ENCODE assay signal across 1 cellular context in genomic region chr6:43176423-43176786, GRCh38.
TF ChIP-seq lines count a peak whose summit lies in the region.

No MANE protein-coding gene starts in this region.

TF ChIP-seq in liver, 16 proteins besides CTCF, POLR2A, EP300 and RAD21:
- TF ChIP-seq ZBTB33 (IDR thresholded peaks at IDR 0.05) (no peak), HNF4G (IDR thresholded peaks at IDR 0.05) (no peak), HNF4A (conservative IDR thresholded peaks at IDR 0.05) (no peak), JUND (IDR thresholded peaks at IDR 0.05) (no peak), NR2F2 (IDR thresholded peaks at IDR 0.05) (no peak)
